ENCODE assay signal across 9 cellular contexts in genomic region chr2:56185101-56185581, GRCh38. TPM values are rescaled to one million over a fixed set of nuclear protein-coding genes. Genes with fewer than 3 reads are reported as not detected.
DNase-seq lines count a peak whose midpoint lies in the region; ATAC-seq and TF ChIP-seq lines count a peak whose summit lies in the region.
"Had no signal": no experiment of that assay in that cellular context is flagged by ENCODE, and none has a peak within 500 bp of the region (broad histone marks: within the 10 kb centered on the region; RNA-seq: fewer than 3 reads in every experiment).

No MANE protein-coding gene starts in this region.

- CTCF ChIA-PET in WTC11 (lab: Charles Lee), result interaction anchor here (1.1 to 2.8 kb wide), 3 partner anchors 32 to 108 kb away, joined by 3 to 17 read pairs (median 13); no protein-coding TSS in a partner anchor

- ATAC-seq in Right ventricle myocardium inferior (peak; percentile 52), WTC11 (peak; percentile 7), GM19324 (IDR thresholded peaks at IDR 0.05; ENCODE audit: low FRiP score, unreplicated experiment) (no peak)
- ATAC-seq in natural killer cell treated with Interleukin-12 subunit alpha and Interleukin-12 subunit beta and Interleukin-15 and Interleukin-18, amount 100 ng/mL, for 72 hours, result no peak

- intact Hi-C loops in Right ventricle myocardium inferior (cut with DNase I), result loop anchor here (1.0 to 2.0 kb wide), 2 partner anchors 130 to 564 kb away; no protein-coding TSS in a partner anchor
- intact Hi-C loops in cardiac septum (cut with DNase I), result loop anchor here (2.0 kb wide), 2 partner anchors 130 to 564 kb away; no protein-coding TSS in a partner anchor

- H3K4me1 Mint-ChIP-seq in WTC11, result peaks cover 25% of the 10 kb centered on the region
- H3K4me1 Mint-ChIP-seq in natural killer cell treated with Interleukin-12 subunit alpha and Interleukin-12 subunit beta and Interleukin-15 and Interleukin-18, amount 100 ng/mL, for 72 hours (ENCODE audit: low read depth in 2 of 2), result peaks cover 0 to 4% of the 10 kb centered on the region in 2 donors

- H3K9me3 Mint-ChIP-seq in WTC11, result no peaks in the 10 kb centered on the region
- no peaks in the 10 kb centered on the region for H3K9me3 Mint-ChIP-seq in natural killer cell treated with Interleukin-12 subunit alpha and Interleukin-12 subunit beta and Interleukin-15 and Interleukin-18, amount 100 ng/mL, for 72 hours

- H3K36me3 Mint-ChIP-seq in WTC11, result peaks cover 6% of the 10 kb centered on the region
- H3K36me3 Mint-ChIP-seq in natural killer cell treated with Interleukin-12 subunit alpha and Interleukin-12 subunit beta and Interleukin-15 and Interleukin-18, amount 100 ng/mL, for 72 hours, result no peaks in the 10 kb centered on the region

- no peak for TF ChIP-seq CTCF in WTC11 (IDR thresholded peaks at IDR 0.05)

- POLR2A ChIA-PET in WTC11 (lab: Charles Lee), result no interaction called here

- H3K27me3 Mint-ChIP-seq in WTC11 (ENCODE audit: low read depth), result peaks cover 98% of the 10 kb centered on the region
- peaks cover 42 to 47% of the 10 kb centered on the region in 2 donors for H3K27me3 Mint-ChIP-seq in natural killer cell treated with Interleukin-12 subunit alpha and Interleukin-12 subunit beta and Interleukin-15 and Interleukin-18, amount 100 ng/mL, for 72 hours

- H3K4me3 ChIP-seq in skeletal muscle cell (ENCODE audit: low read depth, low read length), result peak overlapping the region; percentile 71
- H3K4me3 ChIP-seq: GM12878 had no signal

- DNase-seq in Right ventricle myocardium inferior (ENCODE audit: missing footprints), result peak; percentile 66
- DNase-seq in cardiac septum (ENCODE audit: low spot score), result no peak
- DNase-seq in WTC11 (ENCODE audit: low spot score), result peak; percentile 25
- DNase-seq in hepatic stellate cell (ENCODE audit: low spot score), result peak; percentile 56
- DNase-seq in skeletal muscle cell (ENCODE audit: low read depth), result no peak
- DNase-seq in NCI-H774 (lab: John Stamatoyannopoulos, UW), result no peak
- no peak for DNase-seq in natural killer cell treated with Interleukin-12 subunit alpha and Interleukin-12 subunit beta and Interleukin-15 and Interleukin-18, amount 100 ng/mL, for 72 hours (ENCODE audit: low spot score)

- H3K4me3 Mint-ChIP-seq in WTC11, result peak overlapping the region; percentile 75
- H3K4me3 Mint-ChIP-seq in natural killer cell treated with Interleukin-12 subunit alpha and Interleukin-12 subunit beta and Interleukin-15 and Interleukin-18, amount 100 ng/mL, for 72 hours, result no peak overlapping the region

- no peak overlapping the region for H3K27ac Mint-ChIP-seq in WTC11
- H3K27ac Mint-ChIP-seq in natural killer cell treated with Interleukin-12 subunit alpha and Interleukin-12 subunit beta and Interleukin-15 and Interleukin-18, amount 100 ng/mL, for 72 hours, result no peak overlapping the region

TF ChIP-seq in WTC11, 78 proteins besides CTCF, POLR2A, EP300 and RAD21:
- TF ChIP-seq MLX (CRISPR knock-in tag; IDR thresholded peaks at IDR 0.05), result no peak

RNA-seq across cellular contexts. Expression of gene CCDC85A, which starts 1.4 kb away (rescaled TPM):
- total RNA-seq in Right ventricle myocardium inferior (5.3 TPM), cardiac septum (2.7 TPM), WTC11 (2021) (0.22 to 0.27 TPM (median 0.25 TPM) in 3 replicates)
- not detected for total RNA-seq in natural killer cell treated with Interleukin-12 subunit alpha and Interleukin-12 subunit beta and Interleukin-15 and Interleukin-18, amount 100 ng/mL, for 72 hours
- total RNA-seq: GM12878 had no signal

Comparison
In these comparisons a context has a peak if more than half of its experiments do, and no peak if none do; other contexts are left out.
1. DNase-seq: peak in Right ventricle myocardium inferior (single experiment), WTC11 (single experiment) and hepatic stellate cell (single experiment); none in cardiac septum (single experiment), skeletal muscle cell (single experiment), NCI-H774 (single experiment) and natural killer cell treated with Interleukin-12 subunit alpha and Interleukin-12 subunit beta and Interleukin-15 and Interleukin-18, amount 100 ng/mL, for 72 hours (single experiment).
2. ATAC-seq: peak in Right ventricle myocardium inferior (single experiment) and WTC11 (single experiment); none in natural killer cell treated with Interleukin-12 subunit alpha and Interleukin-12 subunit beta and Interleukin-15 and Interleukin-18, amount 100 ng/mL, for 72 hours (0 of 2) and GM19324 (single experiment).